ENCODE assay signal across 1 cellular context in the genomic region with DNA sequence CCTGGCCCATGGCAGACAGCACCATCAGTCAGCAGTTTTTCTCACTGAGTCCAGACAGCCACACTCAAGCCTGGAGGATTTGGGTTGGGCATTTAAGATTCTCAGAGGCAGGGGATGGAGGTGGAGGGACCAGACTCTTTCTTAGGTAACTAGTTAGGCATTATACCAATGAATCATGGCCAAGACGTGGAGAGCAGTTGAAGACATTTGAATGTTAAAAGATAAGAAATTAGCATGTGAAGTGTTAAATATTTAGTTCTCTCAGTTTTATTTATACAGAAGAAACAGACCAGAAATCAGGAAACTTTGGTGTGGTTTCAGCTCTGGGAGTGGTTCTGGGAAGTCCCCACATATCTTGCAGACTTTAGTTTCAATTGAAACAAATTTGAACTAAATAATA.
TF ChIP-seq lines count a peak whose summit lies in the region.

No MANE protein-coding gene starts in this region.

TF ChIP-seq in K562, 482 proteins besides CTCF, POLR2A, EP300 and RAD21:
- TF ChIP-seq MTF1 (CRISPR knock-in tag; IDR thresholded peaks at IDR 0.05; ENCODE audit: borderline replicate concordance) (no peak), SP1 (CRISPR knock-in tag; IDR thresholded peaks at IDR 0.05) (no peak), JUND (IDR thresholded peaks at IDR 0.05; ENCODE audit: borderline replicate concordance, low read depth, low read length) (no peak), JUND (tag; IDR thresholded peaks at IDR 0.05; ENCODE audit: borderline replicate concordance, low read depth, low read length) (no peak), NFE2 (IDR thresholded peaks at IDR 0.05; ENCODE audit: low read depth) (no peak), EGR1 (conservative IDR thresholded peaks at IDR 0.05) (no peak)
